Comparison of ENCODE assay signal across 14 cellular contexts in genomic region chr12:28569698-28570411, GRCh38.
DNase-seq lines count a peak whose midpoint lies in the region; ATAC-seq, FAIRE-seq and TF ChIP-seq lines count a peak whose summit lies in the region.
"Had no signal": no experiment of that assay in that cellular context is flagged by ENCODE, and none has a peak within 500 bp of the region (broad histone marks: within the 10 kb centered on the region; RNA-seq: fewer than 3 reads in every experiment).

No MANE protein-coding gene starts in this region.

- H3K9ac ChIP-seq in neuronal stem cell (ENCODE audit: low read depth, low read length, poor library complexity) = no peak overlapping the region

- no peak overlapping the region for H3K4me3 Mint-ChIP-seq in osteocyte (ENCODE audit: unreplicated experiment)

- H3K36me3 Mint-ChIP-seq in osteocyte (ENCODE audit: unreplicated experiment) = peaks cover 3% of the 10 kb centered on the region

- H2AK5ac ChIP-seq in neuronal stem cell (ENCODE audit: low read depth, low read length) = no peak overlapping the region

- H2BK15ac ChIP-seq in neuronal stem cell (ENCODE audit: low read length) = no peak overlapping the region

- H3K36me3 ChIP-seq in neuronal stem cell (replicated peaks in 1 of 2; ENCODE audit: control insufficient read depth in 2 of 2, insufficient read depth in 2 of 2, low read length in 2 of 2) = no peaks in the 10 kb centered on the region

- H3K9me3 ChIP-seq in neuronal stem cell (replicated peaks in 1 of 2; ENCODE audit: control insufficient read depth in 2 of 2, insufficient read depth in 1 of 2, low read depth in 1 of 2, low read length in 2 of 2) = no peaks in the 10 kb centered on the region

- H2BK12ac ChIP-seq in neuronal stem cell (ENCODE audit: low read length) = no peak overlapping the region

- no peaks in the 10 kb centered on the region for H3K4me1 ChIP-seq in neuronal stem cell (ENCODE audit: control insufficient read depth in 2 of 2, insufficient read depth in 1 of 2, low read depth in 1 of 2, low read length in 2 of 2)

- H3K9me3 Mint-ChIP-seq in osteocyte (ENCODE audit: unreplicated experiment) = peaks cover 3% of the 10 kb centered on the region

- peak overlapping the region; percentile 1 for H3K27ac Mint-ChIP-seq in osteocyte (ENCODE audit: unreplicated experiment)

- DNase-seq in COLO829 (ENCODE audit: low spot score) = peak; percentile 13
- peak; percentile 29 for DNase-seq in NCI-H226
- DNase-seq in epithelial cell of proximal tubule (ENCODE audit: low read depth) = peak; percentile 59
- no peak for DNase-seq in osteocyte (ENCODE audit: extremely low spot score, unreplicated experiment)
- DNase-seq in islet precursor cell = no peak
- DNase-seq in HTR-8/SVneo (ENCODE audit: insufficient read length, low spot score) = no peak
- no peak for DNase-seq in neuronal stem cell (ENCODE audit: low spot score)
- DNase-seq: activated effector memory CD4-positive, alpha-beta T cell treated with anti-CD3 and anti-CD28 coated beads, Interleukin-2, amount 50 U/mL, for 16 hours; DND-41; hippocampal formation; nucleus accumbens; T-helper 2 cell had no signal

- no peak overlapping the region for H4K8ac ChIP-seq in neuronal stem cell (ENCODE audit: low read depth, low read length)

- H3K79me1 ChIP-seq in neuronal stem cell (ENCODE audit: low read depth, low read length) = no peaks in the 10 kb centered on the region

- no peak overlapping the region for H3K14ac ChIP-seq in neuronal stem cell (ENCODE audit: low read length)

- H3K18ac ChIP-seq in neuronal stem cell (ENCODE audit: low read length) = no peak overlapping the region

- no CpG with 5 or more reads among the region's 3 CpGs for WGBS in neuronal stem cell (ENCODE audit: extremely low coverage in 2 of 2, insufficient read length in 2 of 2, insufficient replicate concordance in 1 of 2), 2 donors

- no peak overlapping the region for H3K4me2 ChIP-seq in neuronal stem cell (ENCODE audit: insufficient read depth, low read length, poor library complexity, severe bottlenecking)

- H3K27me3 ChIP-seq in neuronal stem cell (ENCODE audit: control insufficient read depth in 3 of 3, insufficient read depth in 3 of 3, low read depth in 1 of 3, low read length in 3 of 3) = no peaks in the 10 kb centered on the region

- TF ChIP-seq CTCF in epithelial cell of proximal tubule (conservative IDR thresholded peaks at IDR 0.05; ENCODE audit: low read depth, low read length) = no peak
- TF ChIP-seq CTCF in osteocyte (IDR thresholded peaks at IDR 0.05) = no peak

- no peak overlapping the region for H2BK5ac ChIP-seq in neuronal stem cell (ENCODE audit: low read length)

- no peak overlapping the region for H3K27ac ChIP-seq in neuronal stem cell (replicated peaks; ENCODE audit: low read length)

- no peak overlapping the region for H3K4me3 ChIP-seq in epithelial cell of proximal tubule (ENCODE audit: low read depth, low read length)
- H3K4me3 ChIP-seq in neuronal stem cell (ENCODE audit: low read length in 2 of 2) = no peak overlapping the region

- H3K23ac ChIP-seq in neuronal stem cell (ENCODE audit: low read depth, low read length, poor library complexity) = no peak overlapping the region

- H3K27me3 Mint-ChIP-seq in osteocyte (ENCODE audit: unreplicated experiment) = no peaks in the 10 kb centered on the region

- peaks cover 27% of the 10 kb centered on the region for H3K4me1 Mint-ChIP-seq in osteocyte (ENCODE audit: unreplicated experiment)

- H2AFZ ChIP-seq in neuronal stem cell (ENCODE audit: low read length) = no peak overlapping the region

- no peak for FAIRE-seq in HTR-8/SVneo (lab: Jason Lieb, UNC)
- FAIRE-seq: GM19239 had no signal

- ATAC-seq in GM18517 (IDR thresholded peaks at IDR 0.05; ENCODE audit: unreplicated experiment) = no peak

- no peak overlapping the region for H3K4ac ChIP-seq in neuronal stem cell (ENCODE audit: low read length)

- no peak overlapping the region for H2BK120ac ChIP-seq in neuronal stem cell (ENCODE audit: low read depth, low read length)

- H4K91ac ChIP-seq in neuronal stem cell (ENCODE audit: low read depth, low read length, poor library complexity) = no peak overlapping the region

Comparison
In these comparisons a context has a peak if more than half of its experiments do, and no peak if none do; other contexts are left out.
1. DNase-seq: peak in COLO829 (single experiment), NCI-H226 (single experiment) and epithelial cell of proximal tubule (single experiment); none in osteocyte (single experiment), islet precursor cell (single experiment), HTR-8/SVneo (single experiment) and neuronal stem cell (single experiment).